Comparison of ENCODE assay signal across 20 cellular contexts in the genomic region with DNA sequence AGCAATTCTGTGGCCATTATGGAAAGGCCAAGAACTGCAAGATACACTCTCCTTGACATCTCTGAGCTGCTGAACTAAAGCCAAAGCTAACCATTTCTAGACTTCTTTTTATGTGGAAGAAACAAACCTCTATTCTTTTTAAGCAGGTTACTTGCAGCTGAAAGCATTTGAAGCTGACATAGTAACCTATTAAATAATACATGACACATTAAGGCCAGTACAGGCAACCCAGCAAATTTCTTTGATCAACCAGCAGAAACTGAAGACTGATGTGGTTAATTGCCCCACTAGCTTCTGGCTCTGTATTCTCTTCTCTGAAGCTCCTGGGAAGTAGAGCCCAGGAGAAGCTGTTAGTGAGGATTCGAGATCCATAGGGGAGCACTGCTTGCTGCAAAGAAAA.
A peak's percentile ranks its signal among the peaks of the same experiment; 100 is the strongest.
DNase-seq lines count a peak whose midpoint lies in the region; ATAC-seq lines count a peak whose summit lies in the region.
"Had no signal": no experiment of that assay in that cellular context is flagged by ENCODE, and none has a peak within 500 bp of the region (broad histone marks: within the 10 kb centered on the region; RNA-seq: fewer than 3 reads in every experiment).

No MANE protein-coding gene starts in this region.

- DNase-seq in astrocyte of the hippocampus (ENCODE audit: low read depth, low spot score) (peak; percentile 47), superior temporal gyrus (ENCODE audit: extremely low spot score) (peak; percentile 46), MV-4-11 (lab: John Stamatoyannopoulos, UW) (no peak), NCI-H82 treated with DMSO at 0.1 percent for 48 hours (lab: John Stamatoyannopoulos, UW; ENCODE audit: unreplicated experiment) (no peak), NCI-H748 treated with DMSO at 0.1 percent for 48 hours (lab: John Stamatoyannopoulos, UW) (no peak)
- DNase-seq: activated CD4-positive, alpha-beta T cell treated with anti-CD3 and anti-CD28 coated beads for 36 hours; Calu3; dorsolateral prefrontal cortex; erythroblast; gastrocnemius medialis; HCEC 1CT; left ventricle myocardium inferior; mucosa of descending colon; NCI-H1930; NCI-H446; stimulated activated CD4-positive, alpha-beta T cell treated with anti-CD3 and anti-CD28 coated beads, Interleukin-2, amount 100 ng/mL, for 24 hours; stimulated activated naive CD8-positive, alpha-beta T cell treated with anti-CD3 and anti-CD28 coated beads, Interleukin-15, amount 100 ng/mL, for 72 hours had no signal

- ATAC-seq in GM19043 (IDR thresholded peaks at IDR 0.05; ENCODE audit: low read depth, unreplicated experiment) (peak; percentile 37), HG02943 (IDR thresholded peaks at IDR 0.05; ENCODE audit: low read depth, unreplicated experiment) (peak; percentile 42)
- ATAC-seq: activated CD4-positive, alpha-beta T cell treated with anti-CD3 and anti-CD28 coated beads for 36 hours; activated T-helper 17 cell treated with anti-CD3 and anti-CD28 coated beads, Interleukin-2, amount 50 U/mL, for 72 hours; gastrocnemius medialis; mucosa of descending colon; stimulated activated naive CD8-positive, alpha-beta T cell treated with anti-CD3 and anti-CD28 coated beads, Interleukin-15, amount 100 ng/mL, for 72 hours had no signal

Comparison
In these comparisons a context has a peak if more than half of its experiments do, and no peak if none do; other contexts are left out.
1. DNase-seq: peak in astrocyte of the hippocampus (single experiment) and superior temporal gyrus (single experiment); none in MV-4-11 (single experiment), NCI-H82 treated with DMSO at 0.1 percent for 48 hours (single experiment) and NCI-H748 treated with DMSO at 0.1 percent for 48 hours (single experiment).